2 cellular contexts compared by ENCODE assay signal in the genomic region with DNA sequence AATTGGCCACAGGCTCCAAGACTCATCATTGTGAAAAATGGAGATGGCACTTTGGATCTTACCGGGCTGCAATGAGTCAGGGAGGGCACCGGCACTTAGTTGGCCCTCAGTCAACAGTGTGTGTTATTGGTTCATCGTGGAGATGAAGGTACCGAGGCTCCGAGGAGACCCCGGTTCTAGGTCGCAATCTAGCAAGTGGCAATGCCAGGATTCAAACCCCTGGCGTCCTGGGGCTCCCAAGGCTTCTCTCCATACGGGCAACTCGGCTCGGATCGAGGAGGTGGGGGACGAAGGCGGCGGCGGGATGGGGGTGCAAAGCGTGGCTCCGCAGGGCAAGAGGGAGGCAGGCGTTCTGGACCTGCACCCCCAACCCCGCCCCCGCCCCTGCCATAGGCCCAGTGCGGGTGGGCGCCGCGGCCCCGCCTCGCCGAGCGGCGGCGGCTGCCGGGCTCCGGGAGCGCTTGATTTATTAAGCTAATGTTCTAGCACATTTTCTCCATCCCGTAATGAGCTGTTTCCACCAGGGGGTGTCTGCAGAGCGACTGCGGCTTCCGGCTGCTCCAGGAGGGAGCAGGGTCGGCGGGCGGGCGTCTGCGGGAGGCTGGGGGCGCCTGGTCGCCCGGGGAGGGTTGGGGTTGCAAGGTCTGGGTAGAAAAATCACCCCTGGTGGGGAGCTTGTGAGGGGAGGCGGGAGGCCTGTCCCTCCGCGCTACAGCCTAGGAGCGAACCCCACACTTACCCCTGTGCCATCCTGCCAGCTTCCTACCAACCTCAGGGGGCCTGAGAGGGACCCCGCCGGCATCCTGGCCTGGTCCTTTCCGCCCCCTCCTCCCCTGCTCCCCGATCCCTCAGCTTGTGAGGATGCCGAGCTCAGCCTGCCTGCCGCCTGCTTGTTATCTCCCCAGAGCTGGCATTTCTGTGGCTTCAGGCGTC.
A peak's percentile ranks its signal among the peaks of the same experiment; 100 is the strongest.
TF ChIP-seq lines count a peak whose summit lies in the region.

No MANE protein-coding gene starts in this region.

TF ChIP-seq in HEK293T, 16 proteins besides CTCF, POLR2A, EP300 and RAD21:
- no peak for TF ChIP-seq CTBP1 (IDR thresholded peaks at IDR 0.05; ENCODE audit: borderline replicate concordance)
- no peak for TF ChIP-seq FOXM1 (IDR thresholded peaks at IDR 0.05; ENCODE audit: borderline replicate concordance)
- no peak for TF ChIP-seq TARDBP (IDR thresholded peaks at IDR 0.05)
- TF ChIP-seq NFRKB (IDR thresholded peaks at IDR 0.05): no peak
- no peak for TF ChIP-seq HDGF (IDR thresholded peaks at IDR 0.05; ENCODE audit: borderline replicate concordance)
- TF ChIP-seq, protein P1, sequence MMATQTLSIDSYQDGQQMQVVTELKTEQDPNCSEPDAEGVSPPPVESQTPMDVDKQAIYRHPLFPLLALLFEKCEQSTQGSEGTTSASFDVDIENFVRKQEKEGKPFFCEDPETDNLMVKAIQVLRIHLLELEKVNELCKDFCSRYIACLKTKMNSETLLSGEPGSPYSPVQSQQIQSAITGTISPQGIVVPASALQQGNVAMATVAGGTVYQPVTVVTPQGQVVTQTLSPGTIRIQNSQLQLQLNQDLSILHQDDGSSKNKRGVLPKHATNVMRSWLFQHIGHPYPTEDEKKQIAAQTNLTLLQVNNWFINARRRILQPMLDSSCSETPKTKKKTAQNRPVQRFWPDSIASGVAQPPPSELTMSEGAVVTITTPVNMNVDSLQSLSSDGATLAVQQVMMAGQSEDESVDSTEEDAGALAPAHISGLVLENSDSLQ (IDR thresholded peaks at IDR 0.05): no peak; the same call in 1 of the 2 replicates
- no peak for TF ChIP-seq BHLHE40 (IDR thresholded peaks at IDR 0.05; ENCODE audit: borderline replicate concordance)
- no peak for TF ChIP-seq SP1 (IDR thresholded peaks at IDR 0.05)
- TF ChIP-seq LEF1 (IDR thresholded peaks at IDR 0.05; ENCODE audit: borderline replicate concordance): no peak

TF ChIP-seq in H1, 55 proteins besides CTCF, POLR2A, EP300 and RAD21 (continued from another document):
- no peak for TF ChIP-seq KDM4A (IDR thresholded peaks at IDR 0.05; ENCODE audit: low read depth, low read length, severe bottlenecking)
- peak; percentile 51 for TF ChIP-seq ASH2L (IDR thresholded peaks at IDR 0.05; ENCODE audit: low read length)
- TF ChIP-seq TEAD4 (IDR thresholded peaks at IDR 0.05; ENCODE audit: low read depth, low read length): 0 out of 2 replicates have a peak, but pooled peaks have one; percentile 1
- TF ChIP-seq BRCA1 (IDR thresholded peaks at IDR 0.05; ENCODE audit: low read depth, low read length): no peak
TF ChIP-seq in H1: peak in this region for 2.
